In the genomic region with DNA sequence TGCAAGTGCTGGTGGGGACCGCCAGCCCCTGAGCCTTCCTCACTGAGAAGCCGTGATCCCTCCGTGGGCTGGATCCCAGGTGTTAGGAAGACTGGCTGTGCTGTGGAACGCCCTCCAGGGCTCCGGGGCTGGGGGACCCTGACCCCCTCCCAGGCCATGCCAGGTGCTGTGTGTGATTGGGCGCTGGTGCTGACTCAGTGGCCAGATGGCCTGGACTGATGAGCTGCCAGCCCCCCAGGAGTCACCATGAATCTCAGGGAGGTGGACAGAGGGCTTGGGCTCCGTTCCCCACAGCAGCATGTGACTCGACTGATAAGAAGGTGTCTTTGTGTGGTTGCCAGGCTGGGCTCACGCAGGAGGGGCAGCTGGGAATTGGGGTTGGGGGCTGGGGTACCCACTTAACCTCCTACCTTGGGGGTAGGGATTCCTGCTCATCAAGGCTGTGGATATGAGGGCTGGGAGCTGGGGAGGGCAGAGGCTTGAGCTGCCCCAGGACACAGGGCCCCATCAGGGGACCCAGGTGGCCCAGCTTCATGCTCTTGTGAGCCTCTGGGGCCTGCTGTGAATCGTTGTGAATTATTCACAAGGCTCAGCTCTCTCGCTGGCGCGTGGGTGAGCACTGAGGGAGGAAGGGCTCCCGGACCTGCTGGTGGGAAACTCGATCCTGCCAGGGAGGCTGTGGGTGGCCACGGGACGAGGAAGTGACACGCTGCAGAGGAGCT, we compare ENCODE assay signal across 11 cellular contexts. TPM values are rescaled to one million over a fixed set of nuclear protein-coding genes. Genes with fewer than 3 reads are reported as not detected.
DNase-seq lines count a peak whose midpoint lies in the region; ATAC-seq, FAIRE-seq and TF ChIP-seq lines count a peak whose summit lies in the region.
"Not testable (repeated sequence)": the region's sequence is repeated elsewhere in the genome, so short reads cannot be mapped to it uniquely, and the experiment has no call there.
"Had no signal": no experiment of that assay in that cellular context is flagged by ENCODE, and none has a peak within 500 bp of the region (broad histone marks: within the 10 kb centered on the region; RNA-seq: fewer than 3 reads in every experiment).

No MANE protein-coding gene starts in this region.

- H3K27me3 ChIP-seq in PC-3 (ENCODE audit: low read length), result not testable (repeated sequence)
- peaks cover 33 to 73% of the 10 kb centered on the region in 2 experiments for H3K27me3 ChIP-seq in HepG2 (ENCODE audit: control insufficient read depth in 1 of 2, insufficient read depth in 2 of 2, low read length in 2 of 2)

- H3K9ac ChIP-seq in PC-3 (ENCODE audit: low read length); HepG2 (ENCODE audit: insufficient read depth, low read depth, low read length): not testable (repeated sequence)

- not testable (repeated sequence) for TF ChIP-seq EP300 in HepG2 (IDR thresholded peaks at IDR 0.05; ENCODE audit: low read depth in 2 of 2, low read length in 2 of 2); HepG2 (CRISPR knock-in tag; IDR thresholded peaks at IDR 0.05; ENCODE audit: borderline replicate concordance)

- 17% methylated on average over 11 of the region's 18 CpGs for WGBS in HepG2 (ENCODE audit: low lambda C conversion rate)

- not testable (repeated sequence) for H3K36me3 ChIP-seq in PC-3 (ENCODE audit: low read depth, low read length); HepG2 (replicated peaks in 1 of 2; ENCODE audit: control insufficient read depth in 1 of 2, insufficient read depth in 2 of 2, low read length in 2 of 2)

- not testable (repeated sequence) for H3K27ac ChIP-seq in PC-3 (ENCODE audit: low read length); HepG2 (ENCODE audit: extremely low read length, insufficient read depth, low read length)

- H3K79me2 ChIP-seq in PC-3 (ENCODE audit: low read length); HepG2 (ENCODE audit: insufficient read depth, low read length): not testable (repeated sequence)

- peaks cover 0 to 10% (median 0%) of the 10 kb centered on the region in 5 experiments for H3K9me3 Mint-ChIP-seq in brain
- not testable (repeated sequence) for H3K9me3 Mint-ChIP-seq in glutamatergic neuron (ENCODE audit: unreplicated experiment)

- H3K27ac Mint-ChIP-seq in brain, result peak overlapping the region in 3 of 5 experiments; percentile 46 to 90 (median 79)
- not testable (repeated sequence) for H3K27ac Mint-ChIP-seq in glutamatergic neuron (ENCODE audit: unreplicated experiment)

- H3K4me3 Mint-ChIP-seq in brain (peak overlapping the region in 1 of 5 experiments; percentile 64), glutamatergic neuron (ENCODE audit: unreplicated experiment) (peak overlapping the region; percentile 67)

- not testable (repeated sequence) for BruUV-seq in PC-3 (replicated peaks; lab: Mats Ljungman, UMichigan); HepG2 (replicated peaks; lab: Mats Ljungman, UMichigan)

- peak overlapping the region; percentile 9; the same call in 1 of the 2 replicates for H3K4me2 ChIP-seq in PC-3 (ENCODE audit: low read length)
- H3K4me2 ChIP-seq in HepG2 (ENCODE audit: low read depth, low read length), result not testable (repeated sequence)

- POLR2A ChIA-PET in PC-3 (lab: Charles Lee; ENCODE audit: unreplicated experiment); HepG2 (lab: Yijun Ruan, JAX): not testable (repeated sequence)

- H3K36me3 Mint-ChIP-seq in brain; glutamatergic neuron (ENCODE audit: unreplicated experiment): not testable (repeated sequence)

- not testable (repeated sequence) for H3K9me3 ChIP-seq in PC-3 (ENCODE audit: low read length); HepG2 (ENCODE audit: low read length)

- not testable (repeated sequence) for H4K20me1 ChIP-seq in PC-3 (ENCODE audit: low read length); HepG2 (ENCODE audit: insufficient read depth, low read length)

- not testable (repeated sequence) for FAIRE-seq in HepG2 (lab: Jason Lieb, UNC)

- H3K4me1 Mint-ChIP-seq in brain (peaks cover 26% of the 10 kb centered on the region), glutamatergic neuron (ENCODE audit: low read depth, unreplicated experiment) (peaks cover 22% of the 10 kb centered on the region)

- not testable (repeated sequence) for H3K9me2 ChIP-seq in PC-3 (replicated peaks; ENCODE audit: low read length)

- intact Hi-C loops in PC-3 (cut with micrococcal nuclease); HepG2 (cut with micrococcal nuclease; ENCODE audit: unreplicated experiment): not testable (repeated sequence)
- intact Hi-C loops in posterior cingulate gyrus (cut with DNase I), result loop anchor here (10.0 kb wide), 1 partner anchor 185 kb away; a partner anchor contains a TSS

- not testable (repeated sequence) for TF ChIP-seq POLR2A in HepG2 (IDR thresholded peaks at IDR 0.05; ENCODE audit: insufficient read depth in 1 of 2, low read depth in 2 of 2, low read length in 2 of 2)

- H3K4me1 ChIP-seq in PC-3 (ENCODE audit: insufficient read depth, low read length) (peaks cover 37% of the 10 kb centered on the region), HepG2 (ENCODE audit: insufficient read depth, low read length) (peaks cover 33% of the 10 kb centered on the region)

- not testable (repeated sequence) for H2AFZ ChIP-seq in PC-3 (ENCODE audit: low read length); HepG2 (ENCODE audit: low read length)

- peak; percentile 28 for DNase-seq in DMS53 (lab: John Stamatoyannopoulos, UW)
- peak in 49 of 76 experiments; percentile 7 to 66 (median 34) for DNase-seq in HUDEP-2 (lab: John Stamatoyannopoulos, UW; ENCODE audit: unreplicated experiment in 76 of 76)
- peak; percentile 51 for DNase-seq in PC-3
- not testable (repeated sequence) for DNase-seq in glutamatergic neuron; HepG2 (ENCODE audit: low spot score)
- peak in 8 of 10 donors; percentile 40 to 95 (median 72) for DNase-seq in posterior cingulate gyrus

- H3F3A ChIP-seq in PC-3 (ENCODE audit: low read length, unreplicated experiment), result not testable (repeated sequence)

- H3K27me3 Mint-ChIP-seq in brain, result peaks cover 44% of the 10 kb centered on the region
- H3K27me3 Mint-ChIP-seq in glutamatergic neuron (ENCODE audit: unreplicated experiment), result not testable (repeated sequence)

- TF ChIP-seq CTCF in PC-3 (conservative IDR thresholded peaks at IDR 0.05; ENCODE audit: low read depth, low read length); brain (conservative IDR thresholded peaks at IDR 0.05); glutamatergic neuron (IDR thresholded peaks at IDR 0.05; ENCODE audit: partially characterized antibody, unreplicated experiment); HepG2 (CRISPR knock-in tag; IDR thresholded peaks at IDR 0.05): not testable (repeated sequence)

- ATAC-seq in PC-3, result peak; percentile 12
- ATAC-seq in HepG2, result not testable (repeated sequence)

- H3K4me3 ChIP-seq in PC-3 (ENCODE audit: low read length); HepG2 (replicated peaks in 1 of 3; ENCODE audit: insufficient read depth in 1 of 3, low read depth in 2 of 3, low read length in 3 of 3): not testable (repeated sequence)

- CTCF ChIA-PET in PC-3 (lab: Charles Lee), result interaction anchor here (0.7 to 0.8 kb wide), 2 partner anchors 17 to 20 kb away, joined by 3 to 15 read pairs; no protein-coding TSS in a partner anchor
- CTCF ChIA-PET in HepG2 (lab: Yijun Ruan, JAX; ENCODE audit: low intra/inter-chr PET ratio, low total read pairs), result not testable (repeated sequence)

- in situ Hi-C loops in HepG2 (cut with HindIII; ENCODE audit: extremely low pct_ligation_motif_present, low pct_unique_long_range_greater_than_20kb), result not testable (repeated sequence)

- not testable (repeated sequence) for TF ChIP-seq RAD21 in HepG2 (CRISPR knock-in tag; IDR thresholded peaks at IDR 0.05)

RNA-seq across cellular contexts. Expression of a gene that starts 5.2 kb away (rescaled TPM):
- total RNA-seq in PC-3 (2014; rRNA removed), result 11.1 and 14.1 TPM in 2 replicates
- 23.7 TPM for polyA plus RNA-seq in brain (ENCODE audit: insufficient read depth, low read depth, low replicate concordance)
- 25.7 TPM for total RNA-seq in glutamatergic neuron (ENCODE audit: unreplicated experiment)
- total RNA-seq in HepG2 (2016; rRNA removed; fragmentation: Illumina TruSeq; extraction: Trizol), result 38.5 and 48.6 TPM in 2 replicates
- total RNA-seq in HepG2 (2016; cell fraction: cytosol; rRNA removed; fragmentation: Illumina TruSeq; extraction: Trizol; ENCODE audit: low read depth), result 15.9 and 20.3 TPM in 2 replicates
- total RNA-seq in HepG2 (2016; cell fraction: insoluble cytoplasmic fraction; rRNA removed; fragmentation: Illumina TruSeq; extraction: Trizol), result 39.4 and 50.9 TPM in 2 replicates
- total RNA-seq in HepG2 (2016; cell fraction: membrane; rRNA removed; fragmentation: Illumina TruSeq; extraction: Trizol), result 30.5 and 39.8 TPM in 2 replicates
- total RNA-seq in HepG2 (2016; cell fraction: nucleus; rRNA removed; fragmentation: Illumina TruSeq; extraction: Trizol), result 25.3 and 27.5 TPM in 2 replicates
- polyA plus RNA-seq in HepG2 (2011; rRNA removed), result 54.2 and 70.4 TPM in 2 replicates
- polyA plus RNA-seq in HepG2 (2011; cell fraction: cytosol; rRNA removed), result 65.1 and 100 TPM in 2 replicates
- polyA plus RNA-seq in HepG2 (2011; cell fraction: nucleus; rRNA removed), result 169 and 184 TPM in 2 replicates
- 112 and 113 TPM in 2 replicates for polyA plus RNA-seq in HepG2 (2012)
- 30.4 and 34.2 TPM in 2 replicates for polyA plus RNA-seq in HepG2 (2016; cell fraction: cytosol; fragmentation: Illumina TruSeq; extraction: Trizol; ENCODE audit: low read depth)
- 72.8 and 91.0 TPM in 2 replicates for polyA plus RNA-seq in HepG2 (2016; cell fraction: insoluble cytoplasmic fraction; fragmentation: Illumina TruSeq; extraction: Trizol; ENCODE audit: low read depth)
- polyA plus RNA-seq in HepG2 (2016; cell fraction: membrane; fragmentation: Illumina TruSeq; extraction: Trizol; ENCODE audit: low read depth), result 46.8 and 50.8 TPM in 2 replicates
- polyA plus RNA-seq in HepG2 (2016; cell fraction: nucleus; fragmentation: Illumina TruSeq; extraction: Trizol; ENCODE audit: insufficient read depth, low read depth), result 64.4 and 66.2 TPM in 2 replicates
- 1.7 and 92.7 TPM in 2 replicates for polyA minus RNA-seq in HepG2 (2011; rRNA and poly(A)+ RNA removed; ENCODE audit: low replicate concordance)
- 102 and 107 TPM in 2 replicates for polyA minus RNA-seq in HepG2 (2011; cell fraction: cytosol; rRNA and poly(A)+ RNA removed)
- polyA minus RNA-seq in HepG2 (2011; cell fraction: nucleus; rRNA and poly(A)+ RNA removed), result 35.1 and 39.9 TPM in 2 replicates
- total RNA-seq: H4, HFFc6 had no signal

RNA-seq across cellular contexts. Expression of a gene that starts 10.1 kb away (rescaled TPM):
- total RNA-seq in PC-3 (2014; rRNA removed) (41.0 and 42.9 TPM in 2 replicates), glutamatergic neuron (ENCODE audit: unreplicated experiment) (54.6 TPM), HepG2 (2016; rRNA removed; fragmentation: Illumina TruSeq; extraction: Trizol) (0.10 and 0.11 TPM in 2 replicates)
- polyA plus RNA-seq in brain (ENCODE audit: insufficient read depth, low read depth, low replicate concordance) (not detected), HepG2 (2011; rRNA removed) (0.13 and 0.17 TPM in 2 replicates)
- total RNA-seq in HepG2 (2016; cell fraction: cytosol; rRNA removed; fragmentation: Illumina TruSeq; extraction: Trizol; ENCODE audit: low read depth), result 0.30 TPM in 1 of 2 replicates, not detected in the other
- 0.11 and 0.13 TPM in 2 replicates for total RNA-seq in HepG2 (2016; cell fraction: insoluble cytoplasmic fraction; rRNA removed; fragmentation: Illumina TruSeq; extraction: Trizol)
- 0.07 and 0.28 TPM in 2 replicates for total RNA-seq in HepG2 (2016; cell fraction: membrane; rRNA removed; fragmentation: Illumina TruSeq; extraction: Trizol)
- 0.12 TPM in 1 of 2 replicates, not detected in the other for total RNA-seq in HepG2 (2016; cell fraction: nucleus; rRNA removed; fragmentation: Illumina TruSeq; extraction: Trizol)
- 0.09 and 0.15 TPM in 2 replicates for polyA plus RNA-seq in HepG2 (2011; cell fraction: cytosol; rRNA removed)
- 0.06 and 0.10 TPM in 2 replicates for polyA plus RNA-seq in HepG2 (2011; cell fraction: nucleus; rRNA removed)
- polyA plus RNA-seq in HepG2 (2012), result not detected in 2 replicates
- not detected in 2 replicates for polyA plus RNA-seq in HepG2 (2016; cell fraction: cytosol; fragmentation: Illumina TruSeq; extraction: Trizol; ENCODE audit: low read depth)
- 0.05 TPM in 1 of 2 replicates, not detected in the other for polyA plus RNA-seq in HepG2 (2016; cell fraction: insoluble cytoplasmic fraction; fragmentation: Illumina TruSeq; extraction: Trizol; ENCODE audit: low read depth)
- polyA plus RNA-seq in HepG2 (2016; cell fraction: membrane; fragmentation: Illumina TruSeq; extraction: Trizol; ENCODE audit: low read depth), result 0.03 TPM in 1 of 2 replicates, not detected in the other
- polyA plus RNA-seq in HepG2 (2016; cell fraction: nucleus; fragmentation: Illumina TruSeq; extraction: Trizol; ENCODE audit: insufficient read depth, low read depth), result 0.11 and 0.14 TPM in 2 replicates
- 0.02 and 1.8 TPM in 2 replicates for polyA minus RNA-seq in HepG2 (2011; rRNA and poly(A)+ RNA removed; ENCODE audit: low replicate concordance)
- polyA minus RNA-seq in HepG2 (2011; cell fraction: cytosol; rRNA and poly(A)+ RNA removed), result not detected in 2 replicates
- 0.25 TPM in 1 of 2 replicates, not detected in the other for polyA minus RNA-seq in HepG2 (2011; cell fraction: nucleus; rRNA and poly(A)+ RNA removed)
- total RNA-seq: CD8-positive, alpha-beta T cell; H4; SJCRH30 had no signal

RNA-seq across cellular contexts. Expression of a gene that starts 36.2 kb away (rescaled TPM):
- total RNA-seq in PC-3 (2014; rRNA removed), result 42.5 and 60.1 TPM in 2 replicates
- polyA plus RNA-seq in brain (ENCODE audit: insufficient read depth, low read depth, low replicate concordance), result 6.4 TPM
- total RNA-seq in glutamatergic neuron (ENCODE audit: unreplicated experiment), result 47.5 TPM
- total RNA-seq in HepG2 (2016; rRNA removed; fragmentation: Illumina TruSeq; extraction: Trizol), result 0.55 and 1.5 TPM in 2 replicates
- 0.40 and 0.44 TPM in 2 replicates for total RNA-seq in HepG2 (2016; cell fraction: cytosol; rRNA removed; fragmentation: Illumina TruSeq; extraction: Trizol; ENCODE audit: low read depth)
- 0.13 and 0.97 TPM in 2 replicates for total RNA-seq in HepG2 (2016; cell fraction: insoluble cytoplasmic fraction; rRNA removed; fragmentation: Illumina TruSeq; extraction: Trizol)
- total RNA-seq in HepG2 (2016; cell fraction: membrane; rRNA removed; fragmentation: Illumina TruSeq; extraction: Trizol), result 0.34 and 0.37 TPM in 2 replicates
- total RNA-seq in HepG2 (2016; cell fraction: nucleus; rRNA removed; fragmentation: Illumina TruSeq; extraction: Trizol), result 1.5 and 1.6 TPM in 2 replicates
- 1.4 and 1.6 TPM in 2 replicates for polyA plus RNA-seq in HepG2 (2011; rRNA removed)
- 0.47 and 0.64 TPM in 2 replicates for polyA plus RNA-seq in HepG2 (2011; cell fraction: cytosol; rRNA removed)
- polyA plus RNA-seq in HepG2 (2011; cell fraction: nucleus; rRNA removed), result 18.5 and 21.8 TPM in 2 replicates
- polyA plus RNA-seq in HepG2 (2012), result 3.9 and 4.6 TPM in 2 replicates
- 0.43 TPM in 1 of 2 replicates, not detected in the other for polyA plus RNA-seq in HepG2 (2016; cell fraction: cytosol; fragmentation: Illumina TruSeq; extraction: Trizol; ENCODE audit: low read depth)
- polyA plus RNA-seq in HepG2 (2016; cell fraction: insoluble cytoplasmic fraction; fragmentation: Illumina TruSeq; extraction: Trizol; ENCODE audit: low read depth), result 0.17 and 0.44 TPM in 2 replicates
- polyA plus RNA-seq in HepG2 (2016; cell fraction: membrane; fragmentation: Illumina TruSeq; extraction: Trizol; ENCODE audit: low read depth), result 0.17 TPM in 1 of 2 replicates, not detected in the other
- polyA plus RNA-seq in HepG2 (2016; cell fraction: nucleus; fragmentation: Illumina TruSeq; extraction: Trizol; ENCODE audit: insufficient read depth, low read depth), result 5.2 and 7.0 TPM in 2 replicates
- 0.68 and 1.8 TPM in 2 replicates for polyA minus RNA-seq in HepG2 (2011; rRNA and poly(A)+ RNA removed; ENCODE audit: low replicate concordance)
- not detected in 2 replicates for polyA minus RNA-seq in HepG2 (2011; cell fraction: cytosol; rRNA and poly(A)+ RNA removed)
- 1.3 and 1.9 TPM in 2 replicates for polyA minus RNA-seq in HepG2 (2011; cell fraction: nucleus; rRNA and poly(A)+ RNA removed)

RNA-seq across cellular contexts. Expression of a gene that starts 36.3 kb away (rescaled TPM):
- total RNA-seq in PC-3 (2014; rRNA removed), result 164 and 165 TPM in 2 replicates
- polyA plus RNA-seq in brain (ENCODE audit: insufficient read depth, low read depth, low replicate concordance), result 117 TPM
- 175 TPM for total RNA-seq in glutamatergic neuron (ENCODE audit: unreplicated experiment)
- total RNA-seq in HepG2 (2016; rRNA removed; fragmentation: Illumina TruSeq; extraction: Trizol), result 33.0 and 43.2 TPM in 2 replicates
- total RNA-seq in HepG2 (2016; cell fraction: cytosol; rRNA removed; fragmentation: Illumina TruSeq; extraction: Trizol; ENCODE audit: low read depth), result 11.5 and 12.1 TPM in 2 replicates
- total RNA-seq in HepG2 (2016; cell fraction: insoluble cytoplasmic fraction; rRNA removed; fragmentation: Illumina TruSeq; extraction: Trizol), result 34.5 and 39.6 TPM in 2 replicates
- total RNA-seq in HepG2 (2016; cell fraction: membrane; rRNA removed; fragmentation: Illumina TruSeq; extraction: Trizol), result 19.5 and 22.7 TPM in 2 replicates
- total RNA-seq in HepG2 (2016; cell fraction: nucleus; rRNA removed; fragmentation: Illumina TruSeq; extraction: Trizol), result 16.0 and 18.3 TPM in 2 replicates
- polyA plus RNA-seq in HepG2 (2011; rRNA removed), result 47.6 and 55.8 TPM in 2 replicates
- 41.0 and 59.2 TPM in 2 replicates for polyA plus RNA-seq in HepG2 (2011; cell fraction: cytosol; rRNA removed)
- polyA plus RNA-seq in HepG2 (2011; cell fraction: nucleus; rRNA removed), result 29.4 and 30.1 TPM in 2 replicates
- polyA plus RNA-seq in HepG2 (2012), result 30.1 and 36.4 TPM in 2 replicates
- polyA plus RNA-seq in HepG2 (2016; cell fraction: cytosol; fragmentation: Illumina TruSeq; extraction: Trizol; ENCODE audit: low read depth), result 25.5 and 27.1 TPM in 2 replicates
- 80.5 and 96.2 TPM in 2 replicates for polyA plus RNA-seq in HepG2 (2016; cell fraction: insoluble cytoplasmic fraction; fragmentation: Illumina TruSeq; extraction: Trizol; ENCODE audit: low read depth)
- 36.8 and 37.9 TPM in 2 replicates for polyA plus RNA-seq in HepG2 (2016; cell fraction: membrane; fragmentation: Illumina TruSeq; extraction: Trizol; ENCODE audit: low read depth)
- polyA plus RNA-seq in HepG2 (2016; cell fraction: nucleus; fragmentation: Illumina TruSeq; extraction: Trizol; ENCODE audit: insufficient read depth, low read depth), result 47.6 and 48.4 TPM in 2 replicates
- 55.4 and 66.9 TPM in 2 replicates for polyA minus RNA-seq in HepG2 (2011; rRNA and poly(A)+ RNA removed; ENCODE audit: low replicate concordance)
- 14.3 and 18.7 TPM in 2 replicates for polyA minus RNA-seq in HepG2 (2011; cell fraction: cytosol; rRNA and poly(A)+ RNA removed)
- 8.0 and 8.6 TPM in 2 replicates for polyA minus RNA-seq in HepG2 (2011; cell fraction: nucleus; rRNA and poly(A)+ RNA removed)

Comparison
In these comparisons a context has a peak if more than half of its experiments do, and no peak if none do; other contexts are left out.
1. RNA of a gene that starts 10.1 kb away (total RNA-seq): 54.6 TPM in glutamatergic neuron (single experiment) and 41.0 to 42.9 TPM in PC-3; 0.07 to 0.30 TPM in HepG2; every median in the first group is over 10 times any median in the second.
2. RNA of a gene that starts 36.2 kb away (total RNA-seq): 47.5 TPM in glutamatergic neuron (single experiment) and 42.5 to 60.1 TPM in PC-3; 0.13 to 1.6 TPM in HepG2; every median in the first group is over 10 times any median in the second.